19 cellular contexts compared by ENCODE assay signal in genomic region chr20:50089140-50089786, GRCh38. TPM values are rescaled to one million over a fixed set of nuclear protein-coding genes. Genes with fewer than 3 reads are reported as not detected.
DNase-seq lines count a peak whose midpoint lies in the region; ATAC-seq, FAIRE-seq and TF ChIP-seq lines count a peak whose summit lies in the region.
"Had no signal": no experiment of that assay in that cellular context is flagged by ENCODE, and none has a peak within 500 bp of the region (broad histone marks: within the 10 kb centered on the region; RNA-seq: fewer than 3 reads in every experiment).

No MANE protein-coding gene starts in this region.

- no peak overlapping the region for H3K4me3 ChIP-seq in CD4-positive, alpha-beta memory T cell (ENCODE audit: low read length in 2 of 2)
- H3K4me3 ChIP-seq in trophoblast cell (ENCODE audit: low read depth, low read length), result no peak overlapping the region
- H3K4me3 ChIP-seq: ovary had no signal

- no peaks in the 10 kb centered on the region for H3K27me3 ChIP-seq in CD4-positive, alpha-beta memory T cell (ENCODE audit: insufficient read depth, low read length)
- H3K27me3 ChIP-seq in trophoblast cell (ENCODE audit: insufficient read depth, low read length), result no peaks in the 10 kb centered on the region
- H3K27me3 ChIP-seq: ovary had no signal

- H3K4me1 Mint-ChIP-seq in CD4-positive, alpha-beta memory T cell, result peaks cover 24 to 35% (median 25%) of the 10 kb centered on the region in 4 donors
- H3K4me1 Mint-ChIP-seq in brain, result peaks cover 23% of the 10 kb centered on the region

- no peak for ATAC-seq in GM18505 (IDR thresholded peaks at IDR 0.05; ENCODE audit: unreplicated experiment)
- ATAC-seq: Panc1 had no signal

- peaks cover 19% of the 10 kb centered on the region for H3K79me1 ChIP-seq in trophoblast cell (ENCODE audit: low read length)

- no peaks in the 10 kb centered on the region for H3K27me3 Mint-ChIP-seq in CD4-positive, alpha-beta memory T cell
- no peaks in the 10 kb centered on the region for H3K27me3 Mint-ChIP-seq in brain
- H3K27me3 Mint-ChIP-seq: B cell; dendritic cell treated with granulocyte-macrophage colony-stimulating factor and Interleukin-4, amounts not matched to agents 40 ng/mL and 50 ng/mL, for 4 days had no signal

- peak overlapping the region; percentile 8 for H2BK12ac ChIP-seq in trophoblast cell (ENCODE audit: low read length)

- no peak for FAIRE-seq in GM12891 (lab: Jason Lieb, UNC)
- FAIRE-seq: GM18507, TTC549 had no signal

- DNase-seq in CD4-positive, alpha-beta memory T cell, result no peak
- DNase-seq in GM12891 (ENCODE audit: insufficient read length, low spot score) (no peak), trophoblast cell (no peak), NCI-H446 treated with DMSO at 0.1 percent for 48 hours (lab: John Stamatoyannopoulos, UW) (no peak)
- DNase-seq in effector CD4-positive, alpha-beta T cell, result no peak
- DNase-seq: activated CD4-positive, alpha-beta T cell treated with anti-CD3 and anti-CD28 coated beads, Interleukin-2, amount 50 U/mL, for 48 hours; activated gamma-delta T cell; H9; NCI-H1105 treated with DMSO at 0.1 percent for 48 hours; NCI-H2171; ovary; stimulated activated CD4-positive, alpha-beta T cell treated with anti-CD3 and anti-CD28 coated beads, Interleukin-1b, Interleukin-23, amount 100 ng/mL, for 48 hours had no signal

- peaks cover 17% of the 10 kb centered on the region for H3K4me1 ChIP-seq in CD4-positive, alpha-beta memory T cell (ENCODE audit: insufficient read depth, low read length)
- peaks cover 16 to 27% of the 10 kb centered on the region in 2 experiments for H3K4me1 ChIP-seq in trophoblast cell (ENCODE audit: control insufficient read depth in 1 of 2, insufficient read depth in 2 of 2, low read length in 2 of 2)

- no peak overlapping the region for H2AFZ ChIP-seq in trophoblast cell (ENCODE audit: insufficient read depth, low read length, poor library complexity)

- H3K36me3 Mint-ChIP-seq in CD4-positive, alpha-beta memory T cell, result peaks cover 12 to 54% of the 10 kb centered on the region in 2 donors
- H3K36me3 Mint-ChIP-seq in brain, result peaks cover 23% of the 10 kb centered on the region

- H3K9me3 Mint-ChIP-seq in CD4-positive, alpha-beta memory T cell, result no peaks in the 10 kb centered on the region
- no peaks in the 10 kb centered on the region for H3K9me3 Mint-ChIP-seq in brain
- H3K9me3 Mint-ChIP-seq: dendritic cell treated with granulocyte-macrophage colony-stimulating factor and Interleukin-4, amounts not matched to agents 40 ng/mL and 50 ng/mL, for 4 days; H9 had no signal

- H2BK120ac ChIP-seq in trophoblast cell (ENCODE audit: insufficient read depth, low read length, poor library complexity), result no peak overlapping the region

- peak overlapping the region; percentile 3 for H2AK5ac ChIP-seq in trophoblast cell (ENCODE audit: low read length)

- POLR2A ChIA-PET in CD4-positive, alpha-beta memory T cell (lab: Charles Lee; ENCODE audit: partially characterized antibody), result interaction anchor here (1.2 kb wide), 1 partner anchor 24 kb away, joined by 5 read pairs; the partner anchor contains the start of gene UBE2V1

- H3K14ac ChIP-seq in trophoblast cell (ENCODE audit: low read length), result peak overlapping the region; percentile 48

- WGBS in trophoblast cell (ENCODE audit: extremely low coverage, insufficient coverage, insufficient read length), result no CpG with 5 or more reads among the region's 5 CpGs

- H3K9ac ChIP-seq in trophoblast cell (ENCODE audit: low read length), result no peak overlapping the region

- peak overlapping the region; percentile 29 for H3K18ac ChIP-seq in trophoblast cell (ENCODE audit: low read length)

- CTCF ChIA-PET in CD4-positive, alpha-beta memory T cell (lab: Charles Lee; ENCODE audit: partially characterized antibody), result interaction anchor here (0.9 to 2.7 kb wide), 2 partner anchors 12 to 18 kb away, joined by 3 to 13 read pairs; no protein-coding TSS in a partner anchor

- H3K27ac ChIP-seq in CD4-positive, alpha-beta memory T cell (ENCODE audit: low read depth, low read length), result no peak overlapping the region
- peak overlapping the region; percentile 22 for H3K27ac ChIP-seq in trophoblast cell (ENCODE audit: low read depth, low read length)
- H3K27ac ChIP-seq: ovary had no signal

- peak overlapping the region; percentile 4 for H2BK5ac ChIP-seq in trophoblast cell (ENCODE audit: low read depth, low read length, poor library complexity)

- no peak overlapping the region for H3K4me2 ChIP-seq in trophoblast cell (ENCODE audit: low read length)

- peak overlapping the region in 6 of 7 donors; percentile 8 to 70 (median 40) for H3K27ac Mint-ChIP-seq in CD4-positive, alpha-beta memory T cell
- H3K27ac Mint-ChIP-seq in brain, result peak overlapping the region in 3 of 5 experiments; percentile 25 to 72 (median 53)
- H3K27ac Mint-ChIP-seq: B cell; dendritic cell treated with granulocyte-macrophage colony-stimulating factor and Interleukin-4, amounts not matched to agents 40 ng/mL and 50 ng/mL, for 4 days had no signal

- intact Hi-C loops in CD4-positive, alpha-beta memory T cell (cut with micrococcal nuclease), result loop anchor here (5.0 kb wide), 1 partner anchor 107 kb away; the partner anchor contains the start of gene SNAI1

- no peak overlapping the region for H3K4me3 Mint-ChIP-seq in CD4-positive, alpha-beta memory T cell
- no peak overlapping the region for H3K4me3 Mint-ChIP-seq in brain
- H3K4me3 Mint-ChIP-seq: B cell; dendritic cell treated with granulocyte-macrophage colony-stimulating factor and Interleukin-4, amounts not matched to agents 40 ng/mL and 50 ng/mL, for 4 days; H9 had no signal

- H3K36me3 ChIP-seq in CD4-positive, alpha-beta memory T cell (ENCODE audit: insufficient read depth, low read length), result peaks cover 20% of the 10 kb centered on the region
- H3K36me3 ChIP-seq in trophoblast cell (ENCODE audit: control insufficient read depth in 1 of 2, insufficient read depth in 2 of 2, low read length in 2 of 2), result peaks cover 12 to 15% of the 10 kb centered on the region in 2 experiments
- H3K36me3 ChIP-seq: ovary had no signal

- H4K12ac ChIP-seq in trophoblast cell (ENCODE audit: low read depth, low read length), result no peak overlapping the region

- TF ChIP-seq POLR2A in GM12891 (IDR thresholded peaks at IDR 0.05; ENCODE audit: low read depth, low read length), result 0 out of 2 replicates have a peak, but pooled peaks have one; percentile 22
- TF ChIP-seq POLR2A in GM18505 (IDR thresholded peaks at IDR 0.05; ENCODE audit: borderline replicate concordance, extremely low read depth, insufficient read depth, insufficient read length), result no peak

- no peak for TF ChIP-seq CTCF in brain (conservative IDR thresholded peaks at IDR 0.05)

- no peak overlapping the region for H3K23ac ChIP-seq in trophoblast cell (ENCODE audit: low read length)

- H4K8ac ChIP-seq in trophoblast cell (ENCODE audit: low read depth, low read length), result peak overlapping the region; percentile 49

- H3K79me2 ChIP-seq in trophoblast cell (ENCODE audit: control insufficient read depth, insufficient read depth, low read length, poor library complexity), result peaks cover 4% of the 10 kb centered on the region

- peak overlapping the region; percentile 55 for H4K91ac ChIP-seq in trophoblast cell (ENCODE audit: low read depth, low read length)

- H3K4ac ChIP-seq in trophoblast cell (ENCODE audit: low read depth, low read length), result peak overlapping the region; percentile 70

- H3K9me3 ChIP-seq in CD4-positive, alpha-beta memory T cell (ENCODE audit: control insufficient read depth in 1 of 2, low read length in 2 of 2), result no peaks in the 10 kb centered on the region
- H3K9me3 ChIP-seq in trophoblast cell (ENCODE audit: insufficient read depth, low read depth, low read length), result no peaks in the 10 kb centered on the region
- H3K9me3 ChIP-seq: ovary had no signal

TF ChIP-seq in GM12891, 5 proteins besides CTCF, POLR2A, EP300 and RAD21:
- TF ChIP-seq SPI1 (IDR thresholded peaks at IDR 0.05; ENCODE audit: low read depth, low read length) (no peak), TAF1 (IDR thresholded peaks at IDR 0.05; ENCODE audit: low read depth, low read length) (no peak), POLR2AphosphoS5 (IDR thresholded peaks at IDR 0.05; ENCODE audit: low read depth, low read length) (no peak)

RNA-seq across cellular contexts. Expression of gene UBE2V1, which starts 23.7 kb away (rescaled TPM):
- total RNA-seq in CD4-positive, alpha-beta memory T cell, result 100 to 1,000 TPM; 131 to 133 TPM
- polyA plus RNA-seq in CD4-positive, alpha-beta memory T cell, result 100 to 1,000 TPM; 151 to 176 TPM
- polyA plus RNA-seq in GM12891 (2012; ENCODE audit: low read depth, missing spikeins), result 104 TPM
- polyA plus RNA-seq in brain (ENCODE audit: insufficient read depth, low read depth, low replicate concordance), result 166 TPM
- 238 and 250 TPM in 2 replicates for polyA plus RNA-seq in trophoblast cell (2013)
